ENCODE assay signal across 8 cellular contexts in the genomic region with DNA sequence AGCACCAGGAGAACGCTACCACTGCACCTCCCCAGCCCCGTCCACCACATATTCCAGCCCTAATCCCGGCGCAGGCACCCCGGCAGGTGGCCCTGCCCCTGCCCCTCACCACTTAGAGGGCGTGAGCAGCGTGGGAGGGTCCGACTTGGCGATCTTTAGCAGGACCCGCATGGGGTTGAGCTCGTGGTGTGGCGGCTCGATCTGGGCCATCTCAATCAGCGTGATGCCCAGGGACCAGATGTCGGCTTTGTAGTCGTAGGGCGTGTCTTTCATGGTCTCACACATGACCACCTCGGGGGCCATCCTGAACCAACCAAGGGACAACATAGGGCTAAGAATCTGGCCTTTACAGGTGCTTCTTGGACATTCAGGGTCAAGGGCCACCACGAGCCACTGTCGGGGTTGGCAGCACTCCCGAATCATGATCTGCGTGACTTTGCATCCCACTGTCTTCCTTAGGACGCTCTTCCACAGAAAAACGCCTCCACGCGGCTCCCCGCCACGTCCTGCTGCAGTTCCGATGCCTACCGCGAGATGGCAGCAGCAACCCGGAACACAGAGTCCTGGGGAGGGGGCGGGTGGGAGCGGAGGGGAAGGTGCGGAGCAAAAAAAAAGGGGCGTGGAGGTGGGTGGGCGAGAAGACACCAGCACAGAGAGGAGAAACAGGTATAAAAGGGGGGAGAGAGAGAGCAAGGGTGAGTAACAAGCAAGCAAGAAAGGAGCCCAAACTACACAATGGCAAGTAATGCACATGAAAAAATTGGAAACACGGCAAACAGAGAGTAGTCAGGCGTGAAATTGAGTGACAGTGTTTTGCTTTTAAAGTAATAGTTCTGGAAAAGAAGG.
DNase-seq lines count a peak whose midpoint lies in the region; ATAC-seq and TF ChIP-seq lines count a peak whose summit lies in the region.

No MANE protein-coding gene starts in this region.

- peaks cover 10% of the 10 kb centered on the region for H3K4me1 ChIP-seq in MM.1S (ENCODE audit: low read length)

- H2AFZ ChIP-seq in MM.1S (ENCODE audit: low read length) = no peak overlapping the region

- TF ChIP-seq CTCF in MM.1S (IDR thresholded peaks at IDR 0.05; ENCODE audit: low read length) (peak; percentile 93), activated B cell treated with CpG ODN at 0.5 μM for 24 hours (IDR thresholded peaks at IDR 0.05) (peak; percentile 34)

- H3K36me3 ChIP-seq in MM.1S (replicated peaks; ENCODE audit: insufficient read depth, low read length) = no peaks in the 10 kb centered on the region

- no peak overlapping the region for H3K4me2 ChIP-seq in MM.1S (ENCODE audit: low read depth, low read length)

- H3K9me3 Mint-ChIP-seq in activated B cell treated with CpG ODN at 0.5 μM for 24 hours = no peaks in the 10 kb centered on the region

- no peak overlapping the region for H3K4me3 Mint-ChIP-seq in activated B cell treated with CpG ODN at 0.5 μM for 24 hours

- peaks cover 7% of the 10 kb centered on the region for H3F3A ChIP-seq in MM.1S (ENCODE audit: insufficient read depth, low read length)

- CTCF ChIA-PET in activated B cell treated with CpG ODN at 0.5 μM for 24 hours (lab: Charles Lee) = interaction anchor here (0.6 to 5.0 kb wide), 12 partner anchors 14 to 195 kb away, joined by 3 to 94 read pairs (median 4); partner anchors contain the start of genes STK10 and UBTD2

- no peak overlapping the region for H3K4me3 ChIP-seq in MM.1S (ENCODE audit: low read length)

- H3K9me2 ChIP-seq in MM.1S (replicated peaks; ENCODE audit: insufficient read depth, low read length) = no peaks in the 10 kb centered on the region

- POLR2A ChIA-PET in activated B cell treated with CpG ODN at 0.5 μM for 24 hours (lab: Charles Lee) = interaction anchor here (0.9 to 3.4 kb wide), 5 partner anchors 73 to 180 kb away, joined by 3 to 29 read pairs (median 4); partner anchors contain the start of genes STK10 and UBTD2

- H3K4me1 Mint-ChIP-seq in activated B cell treated with CpG ODN at 0.5 μM for 24 hours = peaks cover 41% of the 10 kb centered on the region

- H3K36me3 Mint-ChIP-seq in activated B cell treated with CpG ODN at 0.5 μM for 24 hours (ENCODE audit: low read depth) = peaks cover 66% of the 10 kb centered on the region

- H3K27me3 ChIP-seq in MM.1S (replicated peaks; ENCODE audit: insufficient read depth, low read length) = no peaks in the 10 kb centered on the region

- H3K9me3 ChIP-seq in MM.1S (replicated peaks; ENCODE audit: insufficient read depth, low read length) = no peaks in the 10 kb centered on the region

- no peaks in the 10 kb centered on the region for H4K20me1 ChIP-seq in MM.1S (ENCODE audit: insufficient read depth, low read length)

- ATAC-seq in activated B cell treated with CpG ODN at 0.5 μM for 24 hours (ENCODE audit: low read depth) (no peak), left colon (peak; percentile 38), HG03175 (IDR thresholded peaks at IDR 0.05; ENCODE audit: unreplicated experiment) (no peak), HG03196 (IDR thresholded peaks at IDR 0.05; ENCODE audit: unreplicated experiment) (no peak)

- intact Hi-C loops in activated B cell treated with CpG ODN at 0.5 μM for 24 hours (cut with micrococcal nuclease) (loop anchor here (1.0 to 2.0 kb wide), 5 partner anchors 69 to 590 kb away; partner anchors contain the start of genes STK10 and UBTD2), left colon (cut with DNase I, micrococcal nuclease) (loop anchor here in 1 of 2 donors (5.0 kb wide), 2 partner anchors 81 to 186 kb away; partner anchors contain the start of gene STK10)

- DNase-seq in Daoy (ENCODE audit: low read depth) (peak; percentile 49), MM.1S (peak; percentile 32), activated B cell treated with CpG ODN at 0.5 μM for 24 hours (peak; percentile 71), caudate nucleus (lab: John Stamatoyannopoulos, UW) (peak in 54 of 61 donors; percentile 8 to 71 (median 46)), left colon (peak in 1 of 2 donors; percentile 63)
- peak; percentile 42 to 68 (median 46) for DNase-seq in stimulated activated CD4-positive, alpha-beta T cell treated with anti-CD3 and anti-CD28 coated beads, Interleukin-1b, Interleukin-23, amount 100 ng/mL, for 24 hours (ENCODE audit: low read depth in 4 of 4, low spot score in 1 of 4)

- H3K27ac ChIP-seq in MM.1S (ENCODE audit: low read length) = no peak overlapping the region
- H3K27ac ChIP-seq in caudate nucleus (ENCODE audit: low read depth, low read length) = no peak overlapping the region

- peak overlapping the region; percentile 68 for H3K27ac Mint-ChIP-seq in activated B cell treated with CpG ODN at 0.5 μM for 24 hours

- no peaks in the 10 kb centered on the region for H3K27me3 Mint-ChIP-seq in activated B cell treated with CpG ODN at 0.5 μM for 24 hours

- H3K79me2 ChIP-seq in MM.1S (ENCODE audit: low read length) = peaks cover 17% of the 10 kb centered on the region

- no peak overlapping the region for H3K9ac ChIP-seq in MM.1S (ENCODE audit: low read length)
